In the genomic region with DNA sequence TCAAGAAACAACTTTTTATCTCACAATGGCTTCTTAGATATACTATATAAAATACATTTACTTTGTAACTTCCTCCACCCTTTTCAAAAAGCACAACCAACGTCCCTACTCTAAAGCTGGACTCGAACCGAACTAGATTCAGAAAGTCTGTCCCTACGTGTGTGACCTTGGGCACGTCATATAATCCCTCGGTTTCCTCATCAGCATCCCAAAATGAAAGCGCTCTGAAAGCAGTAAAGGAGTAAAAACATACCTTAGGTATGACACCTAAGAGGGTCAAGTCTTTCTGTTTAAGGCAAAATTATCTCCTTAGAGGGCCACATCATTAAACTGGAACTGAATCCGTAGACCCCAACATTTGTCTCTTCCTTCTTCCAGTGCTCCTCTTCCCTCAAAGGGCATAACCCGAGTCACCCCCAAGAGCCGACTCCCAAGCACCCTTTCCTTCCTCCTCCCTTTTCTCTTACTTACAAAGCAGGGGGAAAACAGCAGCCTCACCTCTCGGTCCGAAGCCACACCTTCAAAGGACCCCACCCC, we compare ENCODE assay signal across 8 cellular contexts. TPM values are rescaled to one million over a fixed set of nuclear protein-coding genes. Genes with fewer than 3 reads are reported as not detected.
DNase-seq lines count a peak whose midpoint lies in the region; TF ChIP-seq lines count a peak whose summit lies in the region.

No MANE protein-coding gene starts in this region.

- no peaks in the 10 kb centered on the region for H3K9me3 Mint-ChIP-seq in MCF 10A (ENCODE audit: unreplicated experiment)

- no peaks in the 10 kb centered on the region for H3K9me3 ChIP-seq in mononuclear cell (ENCODE audit: low read depth, low read length)

- H3K4me1 Mint-ChIP-seq in MCF 10A (ENCODE audit: insufficient read depth, unreplicated experiment), result peaks cover 27% of the 10 kb centered on the region

- POLR2A ChIA-PET in BJ (lab: Charles Lee), result no interaction called here
- POLR2A ChIA-PET in MCF 10A (lab: Yijun Ruan, JAX), result interaction anchor here (0.6 to 2.7 kb wide), 4 partner anchors 14 to 148 kb away, joined by 3 to 19 read pairs (median 6); no protein-coding TSS in a partner anchor

- H3K4me3 Mint-ChIP-seq in MCF 10A (ENCODE audit: unreplicated experiment), result no peak overlapping the region

- no peak overlapping the region for H3K27ac Mint-ChIP-seq in MCF 10A (ENCODE audit: low read depth, unreplicated experiment)

- peaks cover 7% of the 10 kb centered on the region for H3K36me3 Mint-ChIP-seq in MCF 10A (ENCODE audit: insufficient read depth, unreplicated experiment)

- no peaks in the 10 kb centered on the region for H3K27me3 Mint-ChIP-seq in MCF 10A (ENCODE audit: insufficient read depth, unreplicated experiment)

- BruUV-seq in MCF 10A (replicated peaks; lab: Mats Ljungman, UMichigan), result TSS peak; percentile 67

- CTCF ChIA-PET in BJ (lab: Yijun Ruan, JAX) (no interaction called here), MCF 10A (lab: Yijun Ruan, JAX) (no interaction called here)

- H3K36me3 ChIP-seq in BJ (ENCODE audit: control insufficient read depth, insufficient read depth, low read length), result no peaks in the 10 kb centered on the region

- in situ Hi-C loops in KBM-7 (cut with MboI; ENCODE audit: low pct_unique_long_range_greater_than_20kb, low sequenced_read_pairs), result no loop called here

- intact Hi-C loops in MCF 10A (cut with micrococcal nuclease), result no loop called here

- DNase-seq in BJ (ENCODE audit: low read depth), result no peak
- DNase-seq in Jurkat, Clone E6-1 (ENCODE audit: low read depth, low spot score), result no peak
- DNase-seq in MCF 10A (ENCODE audit: unreplicated experiment), result peak; percentile 39
- no peak for DNase-seq in COLO829 (ENCODE audit: low spot score)
- DNase-seq in stimulated activated CD8-positive, alpha-beta memory T cell treated with anti-CD3 and anti-CD28 coated beads, Interleukin-4, amount 100 ng/mL, for 48 hours, result no peak
- no peak for DNase-seq in KBM-7
- DNase-seq in activated gamma-delta T cell treated with Interleukin-2 at 50 U/mL for 16 hours, result no peak

- peaks cover 22% of the 10 kb centered on the region for H3K4me1 ChIP-seq in mononuclear cell (ENCODE audit: insufficient read depth, low read length)

- no peaks in the 10 kb centered on the region for H3K27me3 ChIP-seq in BJ (ENCODE audit: control insufficient read depth, insufficient read depth, low read length)
- H3K27me3 ChIP-seq in mononuclear cell (ENCODE audit: insufficient read depth, low read length), result no peaks in the 10 kb centered on the region

- peak overlapping the region; percentile 96 for H3K4me3 ChIP-seq in BJ (ENCODE audit: low read depth, low read length)
- peak overlapping the region; percentile 93 for H3K4me3 ChIP-seq in Jurkat, Clone E6-1 (ENCODE audit: low read length)
- peak overlapping the region; percentile 84 for H3K4me3 ChIP-seq in mononuclear cell (ENCODE audit: low read length)

- TF ChIP-seq CTCF in BJ (IDR thresholded peaks at IDR 0.05; ENCODE audit: insufficient read depth, low read depth, low read length) (no peak), MCF 10A (IDR thresholded peaks at IDR 0.05; ENCODE audit: unreplicated experiment) (no peak)

RNA-seq across cellular contexts. Expression of a gene that starts 0.7 kb away (rescaled TPM):
- polyA plus RNA-seq in BJ (2011; rRNA removed), result 24.4 and 61.0 TPM in 2 replicates
- 11.0 and 11.1 TPM in 2 replicates for polyA minus RNA-seq in BJ (2011; rRNA and poly(A)+ RNA removed)
- polyA plus RNA-seq in Jurkat, Clone E6-1 (2012; ENCODE audit: insufficient read depth, insufficient read length), result 67.6 TPM
- 62.9 and 63.3 TPM in 2 replicates for total RNA-seq in MCF 10A (2022)
- 82.0 TPM for total RNA-seq in mononuclear cell

RNA-seq across cellular contexts. Expression of a gene that starts 1.5 kb away (rescaled TPM):
- polyA plus RNA-seq in BJ (2011; rRNA removed), result 0.91 and 1.5 TPM in 2 replicates
- 0.66 TPM in 1 of 2 replicates, not detected in the other for polyA minus RNA-seq in BJ (2011; rRNA and poly(A)+ RNA removed)
- 3.8 TPM for polyA plus RNA-seq in Jurkat, Clone E6-1 (2012; ENCODE audit: insufficient read depth, insufficient read length)
- total RNA-seq in MCF 10A (2022) (2.5 and 2.6 TPM in 2 replicates), mononuclear cell (2.5 TPM)
